ENCODE assay signal across 17 cellular contexts in genomic region chr7:96329189-96329588, GRCh38. TPM values are rescaled to one million over a fixed set of nuclear protein-coding genes. Genes with fewer than 3 reads are reported as not detected.
A peak's percentile ranks its signal among the peaks of the same experiment; 100 is the strongest.
DNase-seq lines count a peak whose midpoint lies in the region; ATAC-seq and TF ChIP-seq lines count a peak whose summit lies in the region.
"Had no signal": no experiment of that assay in that cellular context is flagged by ENCODE, and none has a peak within 500 bp of the region (broad histone marks: within the 10 kb centered on the region; RNA-seq: fewer than 3 reads in every experiment).

No MANE protein-coding gene starts in this region.

- H3K36me3 Mint-ChIP-seq in activated naive CD8-positive, alpha-beta T cell treated with anti-CD3 and anti-CD28 coated beads for 36 hours: no peaks in the 10 kb centered on the region
- H3K36me3 Mint-ChIP-seq: CD8-positive, alpha-beta memory T cell had no signal

- POLR2A ChIA-PET in A673 (lab: Charles Lee; ENCODE audit: low non-redundant PET) (no interaction called here), PC-3 (lab: Charles Lee; ENCODE audit: unreplicated experiment) (no interaction called here)

- peaks cover 9% of the 10 kb centered on the region for H3K27me3 Mint-ChIP-seq in activated naive CD8-positive, alpha-beta T cell treated with anti-CD3 and anti-CD28 coated beads for 36 hours

- TF ChIP-seq CTCF in A673 (conservative IDR thresholded peaks at IDR 0.05; ENCODE audit: low read depth, low read length) (no peak), PC-3 (conservative IDR thresholded peaks at IDR 0.05; ENCODE audit: low read depth, low read length) (no peak), body of pancreas (IDR thresholded peaks at IDR 0.05) (no peak)

- no peak for TF ChIP-seq POLR2A in body of pancreas (IDR thresholded peaks at IDR 0.05)

- H3K4me3 Mint-ChIP-seq in activated naive CD8-positive, alpha-beta T cell treated with anti-CD3 and anti-CD28 coated beads for 36 hours: no peak overlapping the region
- H3K4me3 Mint-ChIP-seq: CD8-positive, alpha-beta memory T cell; IgD-negative memory B cell had no signal

- H3K79me2 ChIP-seq in PC-3 (ENCODE audit: low read length): no peaks in the 10 kb centered on the region

- H3K4me2 ChIP-seq in PC-3 (ENCODE audit: low read length): no peak overlapping the region

- peaks cover under 1% of the 10 kb centered on the region for H3K9me3 Mint-ChIP-seq in activated naive CD8-positive, alpha-beta T cell treated with anti-CD3 and anti-CD28 coated beads for 36 hours

- H3K4me3 ChIP-seq in A673 (ENCODE audit: low read depth, low read length, poor library complexity, severe bottlenecking): no peak overlapping the region
- no peak overlapping the region for H3K4me3 ChIP-seq in PC-3 (ENCODE audit: low read length)
- H3K4me3 ChIP-seq in body of pancreas: no peak overlapping the region
- H3K4me3 ChIP-seq: BLaER1 treated with 17β-estradiol and CSF1 and Interleukin-3, amounts not matched to agents 10 nM and 100 nM; HAP-1 had no signal

- H3K9me2 ChIP-seq in PC-3 (replicated peaks; ENCODE audit: low read length): no peaks in the 10 kb centered on the region

- WGBS in body of pancreas, 2 donors: 90 to 100% methylated on average over 1 of the region's 1 CpG

- intact Hi-C loops in A673 (cut with micrococcal nuclease; ENCODE audit: unreplicated experiment): no loop called here
- intact Hi-C loops in PC-3 (cut with micrococcal nuclease): loop anchor here (5.0 to 10.0 kb wide), 2 partner anchors 252 to 376 kb away; partner anchors contain the start of gene SEM1
- intact Hi-C loops in body of pancreas (cut with DNase I): no loop called here

- no peak overlapping the region for H3K27ac Mint-ChIP-seq in activated naive CD8-positive, alpha-beta T cell treated with anti-CD3 and anti-CD28 coated beads for 36 hours

- peaks cover 13% of the 10 kb centered on the region for H3K4me1 ChIP-seq in A673 (ENCODE audit: insufficient read depth, low read length, poor library complexity, severe bottlenecking)
- peaks cover 36% of the 10 kb centered on the region for H3K4me1 ChIP-seq in PC-3 (ENCODE audit: insufficient read depth, low read length)
- H3K4me1 ChIP-seq in body of pancreas: peaks cover 12% of the 10 kb centered on the region
- H3K4me1 ChIP-seq: HAP-1 had no signal

- peaks cover 2% of the 10 kb centered on the region for H3K4me1 Mint-ChIP-seq in activated naive CD8-positive, alpha-beta T cell treated with anti-CD3 and anti-CD28 coated beads for 36 hours
- H3K4me1 Mint-ChIP-seq: CD8-positive, alpha-beta memory T cell had no signal

- BruUV-seq in A673 (replicated peaks; lab: Mats Ljungman, UMichigan) (no TSS peak), PC-3 (replicated peaks; lab: Mats Ljungman, UMichigan) (no TSS peak)

- no peaks in the 10 kb centered on the region for H4K20me1 ChIP-seq in PC-3 (ENCODE audit: low read length)
- H4K20me1 ChIP-seq: BLaER1 treated with 17β-estradiol and CSF1 and Interleukin-3, amounts not matched to agents 10 nM and 100 nM had no signal

- ATAC-seq in PC-3 (no peak), body of pancreas (no peak)
- ATAC-seq: Panc1 had no signal

- no peak overlapping the region for H3K27ac ChIP-seq in A673 (ENCODE audit: low read depth, low read length, poor library complexity, severe bottlenecking)
- H3K27ac ChIP-seq in PC-3 (ENCODE audit: low read length): peak overlapping the region; percentile 98; the same call in 1 of the 2 replicates
- no peak overlapping the region for H3K27ac ChIP-seq in body of pancreas
- H3K27ac ChIP-seq: BLaER1 treated with 17β-estradiol and CSF1 and Interleukin-3, amounts not matched to agents 10 nM and 100 nM; HL-60 had no signal

- no peak overlapping the region for H2AFZ ChIP-seq in PC-3 (ENCODE audit: low read length)

- H3F3A ChIP-seq in PC-3 (ENCODE audit: low read length, unreplicated experiment): peaks cover 4% of the 10 kb centered on the region

- DNase-seq in NCI-H1417 (lab: John Stamatoyannopoulos, UW) (peak; percentile 17 to 65 (median 25)), NCI-H1417 treated with DMSO at 0.1 percent for 48 hours (lab: John Stamatoyannopoulos, UW) (no peak), A673 (ENCODE audit: low spot score) (peak; percentile 43), PC-3 (no peak), GM03348 (ENCODE audit: low spot score) (no peak), body of pancreas (no peak)
- DNase-seq in activated naive CD8-positive, alpha-beta T cell treated with anti-CD3 and anti-CD28 coated beads for 36 hours: no peak
- DNase-seq: CD8-positive, alpha-beta memory T cell; NCI-H1930; NCI-H226; SW 1271 had no signal

- no peak for TF ChIP-seq EP300 in Ishikawa (IDR thresholded peaks at IDR 0.05; ENCODE audit: borderline replicate concordance)

- H3K9me3 ChIP-seq in A673 (ENCODE audit: low read depth, low read length, poor library complexity, severe bottlenecking) (no peaks in the 10 kb centered on the region), PC-3 (ENCODE audit: low read length) (no peaks in the 10 kb centered on the region), body of pancreas (no peaks in the 10 kb centered on the region)
- H3K9me3 ChIP-seq: HAP-1 had no signal

- H3K36me3 ChIP-seq in A673 (ENCODE audit: insufficient read depth, low read length, poor library complexity, severe bottlenecking): no peaks in the 10 kb centered on the region
- no peaks in the 10 kb centered on the region for H3K36me3 ChIP-seq in PC-3 (ENCODE audit: low read depth, low read length)
- H3K36me3 ChIP-seq in body of pancreas (replicated peaks in 1 of 2; ENCODE audit: insufficient read depth in 1 of 2, low read depth in 2 of 2): no peaks in the 10 kb centered on the region
- H3K36me3 ChIP-seq: BLaER1 treated with 17β-estradiol and CSF1 and Interleukin-3, amounts not matched to agents 10 nM and 100 nM; HAP-1 had no signal

- no peak for TF ChIP-seq RAD21 in Ishikawa (IDR thresholded peaks at IDR 0.05; ENCODE audit: low read depth)

- CTCF ChIA-PET in A673 (lab: Charles Lee): no interaction called here
- CTCF ChIA-PET in PC-3 (lab: Charles Lee): no interaction called here

- 0 out of 2 replicates have a peak overlapping the region, but pooled peaks have one; percentile 72 for H3K9ac ChIP-seq in PC-3 (ENCODE audit: low read length)
- H3K9ac ChIP-seq: BLaER1 treated with 17β-estradiol and CSF1 and Interleukin-3, amounts not matched to agents 10 nM and 100 nM had no signal

- H3K27me3 ChIP-seq in A673 (replicated peaks; ENCODE audit: insufficient read depth, low read depth, low read length, poor library complexity): no peaks in the 10 kb centered on the region
- no peaks in the 10 kb centered on the region for H3K27me3 ChIP-seq in PC-3 (ENCODE audit: low read length)
- no peaks in the 10 kb centered on the region for H3K27me3 ChIP-seq in body of pancreas
- H3K27me3 ChIP-seq: BLaER1 treated with 17β-estradiol and CSF1 and Interleukin-3, amounts not matched to agents 10 nM and 100 nM had no signal

TF ChIP-seq in Ishikawa, 13 proteins besides CTCF, POLR2A, EP300 and RAD21:
- TF ChIP-seq TCF12 (IDR thresholded peaks at IDR 0.05; ENCODE audit: low read depth): no peak
- TF ChIP-seq USF1 (IDR thresholded peaks at IDR 0.05): peak; percentile 41; the same call in 1 of the 2 replicates

RNA-seq across cellular contexts. Expression of gene SLC25A13, which starts 7.3 kb away (rescaled TPM):
- total RNA-seq in A673 (2021) (22.7 and 24.9 TPM in 2 replicates), PC-3 (2014; rRNA removed) (14.6 and 19.5 TPM in 2 replicates), body of pancreas (10 to 100 TPM in 1 of 2 donors, 1 to 10 TPM in 1; 9.6 to 20.1 TPM)
- total RNA-seq in activated naive CD8-positive, alpha-beta T cell treated with anti-CD3 and anti-CD28 coated beads for 36 hours: 10 to 100 TPM; 12.6 to 14.5 TPM

Comparison
In these comparisons a context has a peak if more than half of its experiments do, and no peak if none do; other contexts are left out.
1. DNase-seq: peak in NCI-H1417 (3 of 3) and A673 (single experiment); none in NCI-H1417 treated with DMSO at 0.1 percent for 48 hours (single experiment), PC-3 (single experiment), GM03348 (single experiment), activated naive CD8-positive, alpha-beta T cell treated with anti-CD3 and anti-CD28 coated beads for 36 hours (single experiment) and body of pancreas (0 of 4).